In genomic region chr1:149927535-149928387, GRCh38 we compare ENCODE assay signal across 8 cellular contexts. TPM values are rescaled to one million over a fixed set of nuclear protein-coding genes. Genes with fewer than 3 reads are reported as not detected.
A peak's percentile ranks its signal among the peaks of the same experiment; 100 is the strongest.
DNase-seq lines count a peak whose midpoint lies in the region; ATAC-seq and TF ChIP-seq lines count a peak whose summit lies in the region.

Gene SF3B4, minus strand, starts transcription at chr1:149927803. Its CDS starts 44 bp downstream, at chr1:149927759.

- H3K27ac Mint-ChIP-seq in activated CD4-positive, alpha-beta T cell treated with anti-CD3 and anti-CD28 coated beads, Interleukin-2, amount 10 ng/mL, durations not matched to agents 7 days and 5 days: peak within 1 kb of the TSS; percentile 99

- peak within 1 kb of the TSS; percentile 96 for H3K27ac ChIP-seq in C4-2B
- H3K27ac ChIP-seq in coronary artery: peak within 1 kb of the TSS; percentile 77 to 95

- H3K9me3 Mint-ChIP-seq in activated CD4-positive, alpha-beta T cell treated with anti-CD3 and anti-CD28 coated beads, Interleukin-2, amount 10 ng/mL, durations not matched to agents 7 days and 5 days: no peaks in the 10 kb centered on the region

- peak; percentile 98 for DNase-seq in NCI-H69 (lab: John Stamatoyannopoulos, UW)
- DNase-seq in activated CD4-positive, alpha-beta T cell treated with anti-CD3 and anti-CD28 coated beads, Interleukin-2, amount 10 ng/mL, durations not matched to agents 7 days and 5 days: peak; percentile 96
- peak; percentile 96 for DNase-seq in coronary artery (ENCODE audit: low spot score)
- peak; percentile 99 for DNase-seq in left kidney (ENCODE audit: low read depth, low spot score)
- DNase-seq in stimulated activated CD4-positive, alpha-beta T cell treated with anti-CD3 and anti-CD28 coated beads, Interleukin-1b, Interleukin-23, amount 100 ng/mL, for 48 hours: peak; percentile 95

- CTCF ChIA-PET in activated CD4-positive, alpha-beta T cell treated with anti-CD3 and anti-CD28 coated beads, Interleukin-2, amount 10 ng/mL, durations not matched to agents 7 days and 5 days (lab: Charles Lee): interaction anchor here (1.0 kb wide), 2 partner anchors 9 to 39 kb away, joined by 3 read pairs; no protein-coding TSS in a partner anchor

- H3K4me3 Mint-ChIP-seq in activated CD4-positive, alpha-beta T cell treated with anti-CD3 and anti-CD28 coated beads, Interleukin-2, amount 10 ng/mL, durations not matched to agents 7 days and 5 days: peak within 1 kb of the TSS; percentile 93

- TF ChIP-seq CTCF in C4-2B (conservative IDR thresholded peaks at IDR 0.05) (no peak), coronary artery (IDR thresholded peaks at IDR 0.05) (no peak)

- POLR2A ChIA-PET in activated CD4-positive, alpha-beta T cell treated with anti-CD3 and anti-CD28 coated beads, Interleukin-2, amount 10 ng/mL, durations not matched to agents 7 days and 5 days (lab: Charles Lee): interaction anchor here (0.6 to 2.6 kb wide), 3 partner anchors 28 to 67 kb away, joined by 3 to 31 read pairs (median 3); partner anchors contain the start of gene BOLA1

- peaks cover 44% of the 10 kb centered on the region for H3K36me3 Mint-ChIP-seq in activated CD4-positive, alpha-beta T cell treated with anti-CD3 and anti-CD28 coated beads, Interleukin-2, amount 10 ng/mL, durations not matched to agents 7 days and 5 days (ENCODE audit: low read depth)

- ATAC-seq in GM19372 (IDR thresholded peaks at IDR 0.05; ENCODE audit: low read depth, unreplicated experiment): peak; percentile 96
- ATAC-seq in HG03521 (IDR thresholded peaks at IDR 0.05; ENCODE audit: unreplicated experiment): peak; percentile 94

- peak within 1 kb of the TSS; percentile 98 for H3K4me3 ChIP-seq in coronary artery

- H3K4me1 Mint-ChIP-seq in activated CD4-positive, alpha-beta T cell treated with anti-CD3 and anti-CD28 coated beads, Interleukin-2, amount 10 ng/mL, durations not matched to agents 7 days and 5 days: peaks cover 64% of the 10 kb centered on the region

- H3K27me3 Mint-ChIP-seq in activated CD4-positive, alpha-beta T cell treated with anti-CD3 and anti-CD28 coated beads, Interleukin-2, amount 10 ng/mL, durations not matched to agents 7 days and 5 days: no peaks in the 10 kb centered on the region

RNA-seq across cellular contexts. Expression of gene SF3B4, which starts in this region (rescaled TPM):
- 100 to 1,000 TPM in 1 of 2 experiments, 10 to 100 TPM in 1; 90.2 to 101 TPM for total RNA-seq in activated CD4-positive, alpha-beta T cell treated with anti-CD3 and anti-CD28 coated beads, Interleukin-2, amount 10 ng/mL, durations not matched to agents 7 days and 5 days

Comparison
In these comparisons a context has a peak if more than half of its experiments do, and no peak if none do; other contexts are left out.
1. Peak in every context shown above with its lines: DNase-seq, ATAC-seq, H3K4me3 ChIP-seq and H3K27ac ChIP-seq.